9 cellular contexts compared by ENCODE assay signal in genomic region chr6:54621285-54621684, GRCh38.
A peak's percentile ranks its signal among the peaks of the same experiment; 100 is the strongest.
DNase-seq lines count a peak whose midpoint lies in the region; ATAC-seq, FAIRE-seq and TF ChIP-seq lines count a peak whose summit lies in the region.
"Had no signal": no experiment of that assay in that cellular context is flagged by ENCODE, and none has a peak within 500 bp of the region (broad histone marks: within the 10 kb centered on the region; RNA-seq: fewer than 3 reads in every experiment).

No MANE protein-coding gene starts in this region.

- no peaks in the 10 kb centered on the region for H3K9me3 ChIP-seq in keratinocyte (ENCODE audit: control insufficient read depth, low read depth, low read length)
- H3K9me3 ChIP-seq: adrenal gland had no signal

- H3K4me3 ChIP-seq in HFF-Myc (replicated peaks; ENCODE audit: low read depth, low read length) (no peak overlapping the region), keratinocyte (ENCODE audit: control insufficient read depth in 2 of 3, extremely low read depth in 1 of 3, insufficient read depth in 2 of 3, low read depth in 1 of 3, low read length in 3 of 3) (no peak overlapping the region)
- H3K4me3 ChIP-seq: adrenal gland had no signal

- H4K20me1 ChIP-seq in keratinocyte (ENCODE audit: control insufficient read depth, extremely low read depth, insufficient read depth, low read length) = no peaks in the 10 kb centered on the region

- FAIRE-seq in keratinocyte (lab: Jason Lieb, UNC) = peak; percentile 94

- no peak for TF ChIP-seq POLR2A in GM18505 (IDR thresholded peaks at IDR 0.05; ENCODE audit: borderline replicate concordance, extremely low read depth, insufficient read depth, insufficient read length)

- no peaks in the 10 kb centered on the region for H3K4me1 ChIP-seq in keratinocyte (ENCODE audit: control insufficient read depth, extremely low read depth, insufficient read depth, low read length)
- H3K4me1 ChIP-seq: adrenal gland had no signal

- H3K9ac ChIP-seq in keratinocyte (ENCODE audit: control insufficient read depth, extremely low read depth, insufficient read depth, low read length) = no peak overlapping the region

- dilution Hi-C loops in keratinocyte (cut with MboI; ENCODE audit: extremely low pct_ligation_motif_present, low sequenced_read_pairs) = no loop called here

- POLR2A ChIA-PET in activated CD8-positive, alpha-beta T cell treated with anti-CD3 and anti-CD28 coated beads, Interleukin-2, amount 10 ng/mL, durations not matched to agents 7 days and 5 days (lab: Charles Lee) = no interaction called here

- TF ChIP-seq CTCF in HFF-Myc (IDR thresholded peaks at IDR 0.05; ENCODE audit: low read depth, low read length, missing control alignments) (peak; percentile 13), keratinocyte (optimal IDR thresholded peaks at IDR 0.05 in 1 of 3, IDR thresholded peaks at IDR 0.05 in 1 of 3, conservative IDR thresholded peaks at IDR 0.05 in 1 of 3; ENCODE audit: extremely low read depth in 1 of 3, insufficient read depth in 2 of 3, low read length in 3 of 3) (peak in 1 of 3 experiments; percentile 67)

- CTCF ChIA-PET in activated CD8-positive, alpha-beta T cell treated with anti-CD3 and anti-CD28 coated beads, Interleukin-2, amount 10 ng/mL, durations not matched to agents 7 days and 5 days (lab: Charles Lee) = no interaction called here

- H3K27ac ChIP-seq in keratinocyte (ENCODE audit: control insufficient read depth, insufficient read depth, low read length) = no peak overlapping the region
- H3K27ac ChIP-seq: adrenal gland had no signal

- no peaks in the 10 kb centered on the region for H3K36me3 ChIP-seq in keratinocyte (ENCODE audit: control insufficient read depth in 2 of 2, extremely low read depth in 1 of 2, insufficient read depth in 2 of 2, low read length in 2 of 2)
- H3K36me3 ChIP-seq: adrenal gland had no signal

- no peaks in the 10 kb centered on the region for H3K4me1 Mint-ChIP-seq in activated CD8-positive, alpha-beta T cell treated with anti-CD3 and anti-CD28 coated beads, Interleukin-2, amount 10 ng/mL, durations not matched to agents 7 days and 5 days (ENCODE audit: low read depth)

- H3K27ac Mint-ChIP-seq in activated CD8-positive, alpha-beta T cell treated with anti-CD3 and anti-CD28 coated beads, Interleukin-2, amount 10 ng/mL, durations not matched to agents 7 days and 5 days = no peak overlapping the region

- H3K9me1 ChIP-seq in keratinocyte (ENCODE audit: control insufficient read depth, extremely low read depth, insufficient read depth, low read length) = no peaks in the 10 kb centered on the region

- H3K4me2 ChIP-seq in keratinocyte (ENCODE audit: control insufficient read depth, extremely low read depth, insufficient read depth, low read depth, low read length) = no peak overlapping the region

- no peaks in the 10 kb centered on the region for H3K9me3 Mint-ChIP-seq in activated CD8-positive, alpha-beta T cell treated with anti-CD3 and anti-CD28 coated beads, Interleukin-2, amount 10 ng/mL, durations not matched to agents 7 days and 5 days (ENCODE audit: insufficient read depth)

- peak; percentile 87 for ATAC-seq in GM18505 (IDR thresholded peaks at IDR 0.05; ENCODE audit: unreplicated experiment)
- no peak for ATAC-seq in activated CD8-positive, alpha-beta T cell treated with anti-CD3 and anti-CD28 coated beads, Interleukin-2, amount 10 ng/mL, durations not matched to agents 7 days and 5 days

- H3K27me3 ChIP-seq in keratinocyte (ENCODE audit: control insufficient read depth, extremely low read depth, insufficient read depth, low read length) = no peaks in the 10 kb centered on the region
- H3K27me3 ChIP-seq: adrenal gland had no signal

- H3K36me3 Mint-ChIP-seq in activated CD8-positive, alpha-beta T cell treated with anti-CD3 and anti-CD28 coated beads, Interleukin-2, amount 10 ng/mL, durations not matched to agents 7 days and 5 days (ENCODE audit: low read depth) = no peaks in the 10 kb centered on the region

- no peak overlapping the region for H3K4me3 Mint-ChIP-seq in activated CD8-positive, alpha-beta T cell treated with anti-CD3 and anti-CD28 coated beads, Interleukin-2, amount 10 ng/mL, durations not matched to agents 7 days and 5 days

- no peak overlapping the region for H2AFZ ChIP-seq in keratinocyte (ENCODE audit: control insufficient read depth, low read length)

- DNase-seq in HFF-Myc (ENCODE audit: extremely low read depth, low read depth) (no peak), NAMALWA (ENCODE audit: low spot score) (peak; percentile 58), keratinocyte (ENCODE audit: low read depth, low spot score) (no peak), DMS79 treated with DMSO at 0.1 percent for 48 hours (lab: John Stamatoyannopoulos, UW) (no peak)
- DNase-seq in activated T-cell treated with anti-CD3 and anti-CD28 coated beads, Interleukin-2, amount 50 U/mL, for 1 hour = no peak
- DNase-seq in activated CD8-positive, alpha-beta T cell treated with anti-CD3 and anti-CD28 coated beads, Interleukin-2, amount 10 ng/mL, durations not matched to agents 7 days and 5 days = no peak
- no peak for DNase-seq in activated CD4-positive, CD25-positive, alpha-beta regulatory T cell treated with anti-CD3 and anti-CD28 coated beads, Interleukin-2, amount 50 U/mL, for 72 hours
- DNase-seq: adrenal gland had no signal

- no peaks in the 10 kb centered on the region for H3K27me3 Mint-ChIP-seq in activated CD8-positive, alpha-beta T cell treated with anti-CD3 and anti-CD28 coated beads, Interleukin-2, amount 10 ng/mL, durations not matched to agents 7 days and 5 days (ENCODE audit: low read depth)

- no peaks in the 10 kb centered on the region for H3K79me2 ChIP-seq in keratinocyte (ENCODE audit: control insufficient read depth, insufficient read depth, low read length)
